1 cellular context compared by ENCODE assay signal in the genomic region with DNA sequence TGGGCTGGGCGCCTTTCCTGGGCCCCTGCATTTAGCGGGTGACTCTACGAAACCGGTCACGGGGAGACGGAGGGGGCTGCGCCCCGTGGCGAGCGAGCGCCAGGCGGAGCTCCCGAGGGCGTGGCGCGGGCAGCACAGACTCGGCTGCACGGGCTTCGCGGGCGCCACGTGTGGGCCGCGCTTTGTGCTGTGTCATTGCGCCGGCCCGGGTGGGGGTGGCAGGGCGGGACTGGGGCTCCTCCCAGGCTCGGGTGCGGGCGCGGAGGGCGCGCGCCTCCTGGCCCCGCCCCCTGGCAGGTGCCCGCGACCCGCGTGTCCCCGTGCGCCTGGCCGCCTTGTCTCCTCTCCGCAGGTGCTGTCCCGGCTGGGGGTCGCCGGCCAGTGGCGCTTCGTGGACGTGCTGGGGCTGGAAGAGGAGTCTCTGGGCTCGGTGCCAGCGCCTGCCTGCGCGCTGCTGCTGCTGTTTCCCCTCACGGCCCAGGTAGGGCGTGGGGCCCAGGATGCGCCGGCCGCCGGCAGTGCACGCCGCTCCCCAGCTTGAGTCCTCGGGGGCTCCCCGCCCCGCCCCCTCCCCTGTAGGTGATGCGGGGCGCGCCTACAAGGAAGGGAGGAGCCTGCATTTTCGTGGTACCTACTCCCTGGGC.
TF ChIP-seq lines count a peak whose summit lies in the region.

No MANE protein-coding gene starts in this region.

TF ChIP-seq in HEK293, 187 proteins besides CTCF, POLR2A, EP300 and RAD21 (continued from another document):
- TF ChIP-seq ZNF280D (tag by site-specific recombination; IDR thresholded peaks at IDR 0.05) (no peak), ZNF707 (tag by site-specific recombination; IDR thresholded peaks at IDR 0.05) (no peak), ZNF202 (tag by site-specific recombination; IDR thresholded peaks at IDR 0.05; ENCODE audit: borderline replicate concordance) (no peak), GLIS2 (tag by site-specific recombination; IDR thresholded peaks at IDR 0.05) (peak; percentile 82), ZNF341 (tag by site-specific recombination; IDR thresholded peaks at IDR 0.05; ENCODE audit: low read depth) (no peak), ZNF114 (tag by site-specific recombination; IDR thresholded peaks at IDR 0.05) (no peak), ZNF501 (tag by site-specific recombination; IDR thresholded peaks at IDR 0.05) (no peak), KLF9 (tag by site-specific recombination; IDR thresholded peaks at IDR 0.05; ENCODE audit: low read depth) (peak; percentile 38; the same call in 1 of the 2 replicates), ZBTB21 (tag by site-specific recombination; IDR thresholded peaks at IDR 0.05) (no peak), KLF10 (tag by site-specific recombination; IDR thresholded peaks at IDR 0.05) (peak; percentile 46; the same call in 1 of the 2 replicates), ZNF621 (tag by site-specific recombination; IDR thresholded peaks at IDR 0.05) (no peak), ZNF561 (tag by site-specific recombination; IDR thresholded peaks at IDR 0.05; ENCODE audit: borderline replicate concordance) (peak; percentile 11; the same call in 1 of the 2 replicates), GFI1B (tag by site-specific recombination; IDR thresholded peaks at IDR 0.05) (no peak), ZBTB8A (tag by site-specific recombination; IDR thresholded peaks at IDR 0.05) (peak; percentile 88), ZNF692 (tag by site-specific recombination; IDR thresholded peaks at IDR 0.05) (0 out of 2 replicates have a peak, but pooled peaks have one; percentile 20), ZNF626 (tag by site-specific recombination; IDR thresholded peaks at IDR 0.05) (no peak), ZNF157 (tag by site-specific recombination; IDR thresholded peaks at IDR 0.05) (no peak), ZNF266 (tag by site-specific recombination; IDR thresholded peaks at IDR 0.05; ENCODE audit: low read depth) (no peak), SP3 (tag by site-specific recombination; IDR thresholded peaks at IDR 0.05) (peak; percentile 65), ZBTB26 (tag by site-specific recombination; optimal IDR thresholded peaks at IDR 0.05) (peak; percentile 87), ZNF548 (tag by site-specific recombination; IDR thresholded peaks at IDR 0.05) (no peak), PBX3 (CRISPR knock-in tag; IDR thresholded peaks at IDR 0.05) (0 out of 2 replicates have a peak, but pooled peaks have one; percentile 7), ZNF16 (tag by site-specific recombination; IDR thresholded peaks at IDR 0.05; ENCODE audit: low read depth) (no peak), ZNF175 (tag by site-specific recombination; IDR thresholded peaks at IDR 0.05) (no peak), ZIC2 (tag by site-specific recombination; IDR thresholded peaks at IDR 0.05) (peak; percentile 87), GLIS1 (tag by site-specific recombination; IDR thresholded peaks at IDR 0.05) (peak; percentile 43), ZBTB48 (tag by site-specific recombination; IDR thresholded peaks at IDR 0.05) (peak; percentile 44), ZNF133 (tag by site-specific recombination; IDR thresholded peaks at IDR 0.05) (no peak)
- TF ChIP-seq, protein P1, sequence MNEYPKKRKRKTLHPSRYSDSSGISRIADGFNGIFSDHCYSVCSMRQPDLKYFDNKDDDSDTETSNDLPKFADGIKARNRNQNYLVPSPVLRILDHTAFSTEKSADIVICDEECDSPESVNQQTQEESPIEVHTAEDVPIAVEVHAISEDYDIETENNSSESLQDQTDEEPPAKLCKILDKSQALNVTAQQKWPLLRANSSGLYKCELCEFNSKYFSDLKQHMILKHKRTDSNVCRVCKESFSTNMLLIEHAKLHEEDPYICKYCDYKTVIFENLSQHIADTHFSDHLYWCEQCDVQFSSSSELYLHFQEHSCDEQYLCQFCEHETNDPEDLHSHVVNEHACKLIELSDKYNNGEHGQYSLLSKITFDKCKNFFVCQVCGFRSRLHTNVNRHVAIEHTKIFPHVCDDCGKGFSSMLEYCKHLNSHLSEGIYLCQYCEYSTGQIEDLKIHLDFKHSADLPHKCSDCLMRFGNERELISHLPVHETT (tag by site-specific recombination; IDR thresholded peaks at IDR 0.05): no peak
- TF ChIP-seq, protein P2, sequence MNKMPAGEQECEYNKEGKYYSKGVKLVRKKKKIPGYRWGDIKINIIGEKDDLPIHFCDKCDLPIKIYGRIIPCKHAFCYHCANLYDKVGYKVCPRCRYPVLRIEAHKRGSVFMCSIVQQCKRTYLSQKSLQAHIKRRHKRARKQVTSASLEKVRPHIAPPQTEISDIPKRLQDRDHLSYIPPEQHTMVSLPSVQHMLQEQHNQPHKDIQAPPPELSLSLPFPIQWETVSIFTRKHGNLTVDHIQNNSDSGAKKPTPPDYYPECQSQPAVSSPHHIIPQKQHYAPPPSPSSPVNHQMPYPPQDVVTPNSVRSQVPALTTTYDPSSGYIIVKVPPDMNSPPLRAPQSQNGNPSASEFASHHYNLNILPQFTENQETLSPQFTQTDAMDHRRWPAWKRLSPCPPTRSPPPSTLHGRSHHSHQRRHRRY (tag by site-specific recombination; IDR thresholded peaks at IDR 0.05): no peak
- TF ChIP-seq, protein P3, sequence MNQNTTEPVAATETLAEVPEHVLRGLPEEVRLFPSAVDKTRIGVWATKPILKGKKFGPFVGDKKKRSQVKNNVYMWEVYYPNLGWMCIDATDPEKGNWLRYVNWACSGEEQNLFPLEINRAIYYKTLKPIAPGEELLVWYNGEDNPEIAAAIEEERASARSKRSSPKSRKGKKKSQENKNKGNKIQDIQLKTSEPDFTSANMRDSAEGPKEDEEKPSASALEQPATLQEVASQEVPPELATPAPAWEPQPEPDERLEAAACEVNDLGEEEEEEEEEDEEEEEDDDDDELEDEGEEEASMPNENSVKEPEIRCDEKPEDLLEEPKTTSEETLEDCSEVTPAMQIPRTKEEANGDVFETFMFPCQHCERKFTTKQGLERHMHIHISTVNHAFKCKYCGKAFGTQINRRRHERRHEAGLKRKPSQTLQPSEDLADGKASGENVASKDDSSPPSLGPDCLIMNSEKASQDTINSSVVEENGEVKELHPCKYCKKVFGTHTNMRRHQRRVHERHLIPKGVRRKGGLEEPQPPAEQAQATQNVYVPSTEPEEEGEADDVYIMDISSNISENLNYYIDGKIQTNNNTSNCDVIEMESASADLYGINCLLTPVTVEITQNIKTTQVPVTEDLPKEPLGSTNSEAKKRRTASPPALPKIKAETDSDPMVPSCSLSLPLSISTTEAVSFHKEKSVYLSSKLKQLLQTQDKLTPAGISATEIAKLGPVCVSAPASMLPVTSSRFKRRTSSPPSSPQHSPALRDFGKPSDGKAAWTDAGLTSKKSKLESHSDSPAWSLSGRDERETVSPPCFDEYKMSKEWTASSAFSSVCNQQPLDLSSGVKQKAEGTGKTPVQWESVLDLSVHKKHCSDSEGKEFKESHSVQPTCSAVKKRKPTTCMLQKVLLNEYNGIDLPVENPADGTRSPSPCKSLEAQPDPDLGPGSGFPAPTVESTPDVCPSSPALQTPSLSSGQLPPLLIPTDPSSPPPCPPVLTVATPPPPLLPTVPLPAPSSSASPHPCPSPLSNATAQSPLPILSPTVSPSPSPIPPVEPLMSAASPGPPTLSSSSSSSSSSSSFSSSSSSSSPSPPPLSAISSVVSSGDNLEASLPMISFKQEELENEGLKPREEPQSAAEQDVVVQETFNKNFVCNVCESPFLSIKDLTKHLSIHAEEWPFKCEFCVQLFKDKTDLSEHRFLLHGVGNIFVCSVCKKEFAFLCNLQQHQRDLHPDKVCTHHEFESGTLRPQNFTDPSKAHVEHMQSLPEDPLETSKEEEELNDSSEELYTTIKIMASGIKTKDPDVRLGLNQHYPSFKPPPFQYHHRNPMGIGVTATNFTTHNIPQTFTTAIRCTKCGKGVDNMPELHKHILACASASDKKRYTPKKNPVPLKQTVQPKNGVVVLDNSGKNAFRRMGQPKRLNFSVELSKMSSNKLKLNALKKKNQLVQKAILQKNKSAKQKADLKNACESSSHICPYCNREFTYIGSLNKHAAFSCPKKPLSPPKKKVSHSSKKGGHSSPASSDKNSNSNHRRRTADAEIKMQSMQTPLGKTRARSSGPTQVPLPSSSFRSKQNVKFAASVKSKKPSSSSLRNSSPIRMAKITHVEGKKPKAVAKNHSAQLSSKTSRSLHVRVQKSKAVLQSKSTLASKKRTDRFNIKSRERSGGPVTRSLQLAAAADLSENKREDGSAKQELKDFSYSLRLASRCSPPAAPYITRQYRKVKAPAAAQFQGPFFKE (tag by site-specific recombination; IDR thresholded peaks at IDR 0.05; ENCODE audit: borderline replicate concordance): no peak
